Comparison of ENCODE assay signal across 22 cellular contexts in the genomic region with DNA sequence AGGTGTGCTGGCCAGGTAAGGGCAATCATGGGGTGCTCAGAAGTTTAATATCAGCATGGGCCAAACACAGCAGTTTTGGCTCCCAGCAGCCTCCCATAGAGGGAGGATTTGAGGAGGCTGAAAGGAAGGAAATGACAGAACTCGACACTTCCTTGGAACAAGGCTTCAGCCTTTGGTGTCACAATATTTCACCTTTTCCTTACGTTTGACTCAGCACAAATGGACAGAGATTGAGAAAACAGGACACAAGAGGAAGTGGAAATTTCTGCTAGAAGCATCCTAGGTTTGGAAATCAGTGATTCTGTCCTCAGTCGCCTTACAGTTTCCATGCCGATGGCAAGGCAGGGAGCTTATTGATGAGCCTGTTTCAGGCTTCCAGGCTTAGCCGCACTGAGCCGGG.
"Had no signal": no experiment of that assay in that cellular context is flagged by ENCODE, and none has a peak within 500 bp of the region (broad histone marks: within the 10 kb centered on the region; RNA-seq: fewer than 3 reads in every experiment).

No MANE protein-coding gene starts in this region.

- DNase-seq: activated CD4-positive, alpha-beta memory T cell treated with anti-CD3 and anti-CD28 coated beads, Interleukin-2, amount 10 ng/mL, durations not matched to agents 7 days and 5 days; activated CD4-positive, alpha-beta T cell treated with anti-CD3 and anti-CD28 coated beads for 48 hours; activated CD4-positive, CD25-positive, alpha-beta regulatory T cell; activated CD8-positive, alpha-beta memory T cell treated with anti-CD3 and anti-CD28 coated beads, Interleukin-2, amount 10 ng/mL, durations not matched to agents 7 days and 5 days; activated naive CD8-positive, alpha-beta T cell treated with anti-CD3 and anti-CD28 coated beads, Interleukin-2, amount 10 ng/mL, durations not matched to agents 7 days and 5 days; amygdala; central memory CD4-positive, alpha-beta T cell; endodermal cell; foreskin keratinocyte; head of caudate nucleus; kidney; posterior cingulate gyrus; stimulated activated CD4-positive, alpha-beta T cell treated with anti-CD3 and anti-CD28 coated beads, Interleukin-15, amount 100 ng/mL, for 24 hours; stimulated activated CD4-positive, alpha-beta T cell treated with anti-CD3 and anti-CD28 coated beads, Interleukin-4, amount 100 ng/mL, for 1 hour; stimulated activated naive CD8-positive, alpha-beta T cell treated with anti-CD3 and anti-CD28 coated beads, Interleukin-15, amount 100 ng/mL, for 72 hours; T-cell; trophoblast cell had no signal

- H3K9me3 ChIP-seq: suprapubic skin had no signal

- H3K4me3 Mint-ChIP-seq: activated CD4-positive, alpha-beta memory T cell treated with anti-CD3 and anti-CD28 coated beads, Interleukin-2, amount 10 ng/mL, durations not matched to agents 7 days and 5 days; activated CD8-positive, alpha-beta memory T cell treated with anti-CD3 and anti-CD28 coated beads, Interleukin-2, amount 10 ng/mL, durations not matched to agents 7 days and 5 days; activated naive CD8-positive, alpha-beta T cell treated with anti-CD3 and anti-CD28 coated beads, Interleukin-2, amount 10 ng/mL, durations not matched to agents 7 days and 5 days; endodermal cell; nephron; stimulated activated naive CD8-positive, alpha-beta T cell treated with anti-CD3 and anti-CD28 coated beads, Interleukin-15, amount 100 ng/mL, for 72 hours; T-cell had no signal

- H3K27ac Mint-ChIP-seq: activated CD4-positive, alpha-beta memory T cell treated with anti-CD3 and anti-CD28 coated beads, Interleukin-2, amount 10 ng/mL, durations not matched to agents 7 days and 5 days; activated CD8-positive, alpha-beta memory T cell treated with anti-CD3 and anti-CD28 coated beads, Interleukin-2, amount 10 ng/mL, durations not matched to agents 7 days and 5 days; activated naive CD8-positive, alpha-beta T cell treated with anti-CD3 and anti-CD28 coated beads, Interleukin-2, amount 10 ng/mL, durations not matched to agents 7 days and 5 days; endodermal cell; stimulated activated naive CD8-positive, alpha-beta T cell treated with anti-CD3 and anti-CD28 coated beads, Interleukin-15, amount 100 ng/mL, for 72 hours; T-cell had no signal

- H3K9me3 Mint-ChIP-seq: activated CD4-positive, alpha-beta memory T cell treated with anti-CD3 and anti-CD28 coated beads, Interleukin-2, amount 10 ng/mL, durations not matched to agents 7 days and 5 days; activated naive CD8-positive, alpha-beta T cell treated with anti-CD3 and anti-CD28 coated beads, Interleukin-2, amount 10 ng/mL, durations not matched to agents 7 days and 5 days; endodermal cell; nephron; stimulated activated naive CD8-positive, alpha-beta T cell treated with anti-CD3 and anti-CD28 coated beads, Interleukin-15, amount 100 ng/mL, for 72 hours; T-cell had no signal

- H3K27me3 ChIP-seq: foreskin keratinocyte, suprapubic skin had no signal

- H3K36me3 Mint-ChIP-seq: T-cell had no signal

- H3K27ac ChIP-seq: foreskin keratinocyte, skin epidermis, suprapubic skin had no signal

- H3K27me3 Mint-ChIP-seq: activated CD4-positive, alpha-beta memory T cell treated with anti-CD3 and anti-CD28 coated beads, Interleukin-2, amount 10 ng/mL, durations not matched to agents 7 days and 5 days had no signal

- ATAC-seq: activated CD8-positive, alpha-beta memory T cell treated with anti-CD3 and anti-CD28 coated beads, Interleukin-2, amount 10 ng/mL, durations not matched to agents 7 days and 5 days; foreskin keratinocyte; SK-N-SH treated with all-trans-retinoic acid at 6 μM for 48 hours; stimulated activated naive CD8-positive, alpha-beta T cell treated with anti-CD3 and anti-CD28 coated beads, Interleukin-15, amount 100 ng/mL, for 72 hours; T-cell had no signal

- H3K4me3 ChIP-seq: skin epidermis, suprapubic skin had no signal

- H3K4me1 ChIP-seq: foreskin keratinocyte, suprapubic skin had no signal

- H3K36me3 ChIP-seq: suprapubic skin had no signal

- FAIRE-seq: colon, kidney had no signal
